In genomic region chr9:95005276-95006141, GRCh38 we compare ENCODE assay signal across 8 cellular contexts.
DNase-seq lines count a peak whose midpoint lies in the region; ATAC-seq and TF ChIP-seq lines count a peak whose summit lies in the region.

No MANE protein-coding gene starts in this region.

- H3K27me3 ChIP-seq in mononuclear cell (ENCODE audit: insufficient read depth, low read length): peaks cover 49% of the 10 kb centered on the region

- no peak for TF ChIP-seq CTCF in LNCaP clone FGC (IDR thresholded peaks at IDR 0.05; ENCODE audit: control insufficient read depth, extremely low read depth, insufficient read depth)
- no peak for TF ChIP-seq CTCF in GM10266 (IDR thresholded peaks at IDR 0.05; ENCODE audit: control insufficient read depth, insufficient read depth, low read depth, missing control alignments)

- peak overlapping the region; percentile 63 for H3K4me3 ChIP-seq in LNCaP clone FGC (ENCODE audit: low read depth, low read length)
- peak overlapping the region; percentile 25 for H3K4me3 ChIP-seq in mononuclear cell (ENCODE audit: low read length)

- peak overlapping the region; percentile 90 for H3K27ac ChIP-seq in caudate nucleus (ENCODE audit: low read depth, low read length)

- peaks cover 9% of the 10 kb centered on the region for H3K4me1 ChIP-seq in mononuclear cell (ENCODE audit: insufficient read depth, low read length)

- no peaks in the 10 kb centered on the region for H3K9me3 ChIP-seq in mononuclear cell (ENCODE audit: low read depth, low read length)

- peak; percentile 49 for DNase-seq in NCI-H2107 treated with DMSO at 0.1 percent for 48 hours (lab: John Stamatoyannopoulos, UW; ENCODE audit: unreplicated experiment)
- DNase-seq in NCI-H2107 (lab: John Stamatoyannopoulos, UW): no peak
- DNase-seq in LNCaP clone FGC (ENCODE audit: low read depth): no peak
- peak in 3 of 61 donors; percentile 2 to 63 (median 51) for DNase-seq in caudate nucleus (lab: John Stamatoyannopoulos, UW)
- no peak for DNase-seq in stimulated activated CD4-positive, alpha-beta T cell treated with anti-CD3 and anti-CD28 coated beads, Interleukin-1b, Interleukin-23, amount 100 ng/mL, for 48 hours
- no peak for DNase-seq in GM10266 (ENCODE audit: extremely low spot score)

- ATAC-seq in HG03460 (IDR thresholded peaks at IDR 0.05; ENCODE audit: unreplicated experiment): no peak
